ENCODE assay signal across 11 cellular contexts in the genomic region with DNA sequence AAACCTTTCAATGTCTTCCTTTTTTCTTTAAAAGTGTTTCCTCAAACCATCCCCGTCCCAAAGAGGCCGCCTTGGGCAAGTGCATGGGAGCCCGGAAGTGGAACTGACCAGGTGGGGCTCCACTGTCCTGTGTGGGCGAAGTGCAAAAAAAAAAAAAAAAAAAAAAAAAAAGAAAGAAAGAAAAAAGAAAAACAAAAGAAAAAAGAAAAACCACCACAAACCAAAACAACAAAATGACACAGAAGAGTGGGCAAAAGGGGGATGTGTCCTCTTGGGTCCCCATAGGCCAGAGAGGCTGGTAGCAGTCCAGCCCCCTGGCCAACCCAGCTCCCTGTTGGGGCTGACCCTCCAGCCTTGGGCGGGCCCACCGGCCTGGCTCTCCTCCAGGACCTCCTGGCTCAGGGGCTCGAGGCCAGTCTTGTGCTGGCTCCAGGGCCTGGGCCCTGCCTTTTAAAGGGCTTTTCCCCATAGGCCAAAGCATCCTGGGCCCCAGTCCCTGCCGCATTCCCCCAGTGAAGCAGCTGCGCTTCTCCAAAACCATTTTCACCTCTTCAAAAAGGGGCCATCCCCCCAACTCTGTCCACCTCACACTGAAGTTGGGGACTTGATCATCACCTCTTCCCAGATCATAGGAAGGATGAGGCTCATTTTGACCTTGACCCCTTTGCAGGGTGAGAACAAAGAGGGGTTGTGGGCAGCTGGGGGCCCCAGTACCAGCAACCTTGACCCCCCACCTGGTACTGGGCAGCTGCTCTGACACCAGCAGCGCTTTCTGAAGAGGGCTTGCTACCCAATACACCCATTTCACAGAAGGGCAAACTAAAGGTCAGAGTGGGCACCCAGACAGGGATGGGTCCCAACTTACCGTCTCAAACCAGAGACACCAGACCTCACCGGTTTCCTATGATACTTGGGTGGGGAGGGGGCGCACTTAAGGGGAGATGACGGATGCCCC. TPM values are rescaled to one million over a fixed set of nuclear protein-coding genes. Genes with fewer than 3 reads are reported as not detected.
A peak's percentile ranks its signal among the peaks of the same experiment; 100 is the strongest.
DNase-seq lines count a peak whose midpoint lies in the region; ATAC-seq, FAIRE-seq and TF ChIP-seq lines count a peak whose summit lies in the region.
"Had no signal": no experiment of that assay in that cellular context is flagged by ENCODE, and none has a peak within 500 bp of the region (broad histone marks: within the 10 kb centered on the region; RNA-seq: fewer than 3 reads in every experiment).

No MANE protein-coding gene starts in this region.

- no peak for TF ChIP-seq RAD21 in HepG2 (CRISPR knock-in tag; IDR thresholded peaks at IDR 0.05)

- H3K4me3 ChIP-seq in cardiac muscle cell (no peak overlapping the region), left ventricle myocardium inferior (no peak overlapping the region), HepG2 (replicated peaks in 1 of 3; ENCODE audit: insufficient read depth in 1 of 3, low read depth in 2 of 3, low read length in 3 of 3) (no peak overlapping the region), aorta (ENCODE audit: low read length in 2 of 2) (no peak overlapping the region)

- TF ChIP-seq EP300 in HepG2 (IDR thresholded peaks at IDR 0.05; ENCODE audit: low read depth in 2 of 2, low read length in 2 of 2) (no peak), HepG2 (CRISPR knock-in tag; IDR thresholded peaks at IDR 0.05; ENCODE audit: borderline replicate concordance) (no peak)

- no peaks in the 10 kb centered on the region for H3K4me1 Mint-ChIP-seq in activated B cell treated with CpG ODN at 0.5 μM for 24 hours

- H3K36me3 ChIP-seq in cardiac muscle cell (peaks cover 5% of the 10 kb centered on the region), left ventricle myocardium inferior (peaks cover 18% of the 10 kb centered on the region), HepG2 (replicated peaks in 1 of 2; ENCODE audit: control insufficient read depth in 1 of 2, insufficient read depth in 2 of 2, low read length in 2 of 2) (no peaks in the 10 kb centered on the region), aorta (ENCODE audit: control insufficient read depth in 1 of 2, insufficient read depth in 2 of 2, low read length in 1 of 2) (no peaks in the 10 kb centered on the region)

- no peak overlapping the region for H2AFZ ChIP-seq in HepG2 (ENCODE audit: low read length)

- 78% methylated on average over 13 of the region's 14 CpGs for WGBS in HepG2 (ENCODE audit: low lambda C conversion rate)
- WGBS in aorta, 2 donors = 33 to 35% methylated on average over 14 of the region's 14 CpGs

- POLR2A ChIA-PET in activated B cell treated with CpG ODN at 0.5 μM for 24 hours (lab: Charles Lee) (no interaction called here), HepG2 (lab: Yijun Ruan, JAX) (interaction anchor here (0.6 kb wide), 1 partner anchor 20 kb away, joined by 3 read pairs; no protein-coding TSS in a partner anchor)

- BruUV-seq in HepG2 (replicated peaks; lab: Mats Ljungman, UMichigan) = no TSS peak

- no peak overlapping the region for H3K9ac ChIP-seq in HepG2 (ENCODE audit: insufficient read depth, low read depth, low read length)

- ATAC-seq in activated B cell treated with CpG ODN at 0.5 μM for 24 hours (ENCODE audit: low read depth) (peak; percentile 34), HepG2 (no peak), aorta (ENCODE audit: low FRiP score) (peak; percentile 62)

- no peak for FAIRE-seq in HepG2 (lab: Jason Lieb, UNC)
- FAIRE-seq in GM12892 (lab: Jason Lieb, UNC) = no peak

- no peaks in the 10 kb centered on the region for H3K9me3 ChIP-seq in cardiac muscle cell (ENCODE audit: low read depth)
- no peaks in the 10 kb centered on the region for H3K9me3 ChIP-seq in left ventricle myocardium inferior (replicated peaks)
- no peaks in the 10 kb centered on the region for H3K9me3 ChIP-seq in HepG2 (ENCODE audit: low read length)
- H3K9me3 ChIP-seq in aorta (ENCODE audit: control insufficient read depth, low read length) = no peaks in the 10 kb centered on the region

- H3K4me2 ChIP-seq in HepG2 (ENCODE audit: low read depth, low read length) = no peak overlapping the region

- H4K20me1 ChIP-seq in HepG2 (ENCODE audit: insufficient read depth, low read length) = no peaks in the 10 kb centered on the region

- H3K27me3 ChIP-seq in cardiac muscle cell = no peaks in the 10 kb centered on the region
- H3K27me3 ChIP-seq in left ventricle myocardium inferior (ENCODE audit: low read depth) = no peaks in the 10 kb centered on the region
- H3K27me3 ChIP-seq in HepG2 (ENCODE audit: control insufficient read depth in 1 of 2, insufficient read depth in 2 of 2, low read length in 2 of 2) = no peaks in the 10 kb centered on the region
- H3K27me3 ChIP-seq in aorta (ENCODE audit: control insufficient read depth in 1 of 2, insufficient read depth in 2 of 2, low read length in 1 of 2) = no peaks in the 10 kb centered on the region

- TF ChIP-seq POLR2A in HepG2 (IDR thresholded peaks at IDR 0.05; ENCODE audit: insufficient read depth in 1 of 2, low read depth in 2 of 2, low read length in 2 of 2) = no peak
- no peak for TF ChIP-seq POLR2A in GM12892 (IDR thresholded peaks at IDR 0.05; ENCODE audit: low read depth, low read length)

- H3K27ac ChIP-seq in cardiac muscle cell (no peak overlapping the region), left ventricle myocardium inferior (replicated peaks) (no peak overlapping the region), HepG2 (ENCODE audit: extremely low read length, insufficient read depth, low read length) (no peak overlapping the region), aorta (ENCODE audit: low read depth in 1 of 2, low read length in 2 of 2) (peak overlapping the region in 1 of 2 donors; percentile 7)

- peaks cover 5% of the 10 kb centered on the region for H3K27me3 Mint-ChIP-seq in activated B cell treated with CpG ODN at 0.5 μM for 24 hours

- H3K4me3 Mint-ChIP-seq in activated B cell treated with CpG ODN at 0.5 μM for 24 hours = no peak overlapping the region
- H3K4me3 Mint-ChIP-seq: HFFc6 had no signal

- intact Hi-C loops in left ventricle myocardium inferior (cut with micrococcal nuclease) (no loop called here), activated B cell treated with CpG ODN at 0.5 μM for 24 hours (cut with micrococcal nuclease) (no loop called here), HepG2 (cut with micrococcal nuclease; ENCODE audit: unreplicated experiment) (no loop called here), aorta (cut with DNase I) (loop anchor here (5.0 kb wide), 2 partner anchors 95 to 120 kb away; a partner anchor contains a TSS)

- H3K4me1 ChIP-seq in cardiac muscle cell (ENCODE audit: low read depth) (no peaks in the 10 kb centered on the region), left ventricle myocardium inferior (peaks cover 62% of the 10 kb centered on the region), HepG2 (ENCODE audit: insufficient read depth, low read length) (peaks cover 54% of the 10 kb centered on the region), aorta (ENCODE audit: control insufficient read depth in 1 of 2, insufficient read depth in 2 of 2, low read length in 2 of 2) (peaks cover 0 to 3% of the 10 kb centered on the region in 2 donors)

- no peaks in the 10 kb centered on the region for H3K79me2 ChIP-seq in HepG2 (ENCODE audit: insufficient read depth, low read length)

- peaks cover 16% of the 10 kb centered on the region for H3K36me3 Mint-ChIP-seq in activated B cell treated with CpG ODN at 0.5 μM for 24 hours (ENCODE audit: low read depth)

- no peak for TF ChIP-seq CTCF in cardiac muscle cell (IDR thresholded peaks at IDR 0.05; ENCODE audit: low read depth, low read length)
- no peak for TF ChIP-seq CTCF in left ventricle myocardium inferior (IDR thresholded peaks at IDR 0.05; ENCODE audit: borderline replicate concordance)
- TF ChIP-seq CTCF in activated B cell treated with CpG ODN at 0.5 μM for 24 hours (IDR thresholded peaks at IDR 0.05) = no peak
- TF ChIP-seq CTCF in HepG2 (CRISPR knock-in tag; IDR thresholded peaks at IDR 0.05) = no peak
- no peak for TF ChIP-seq CTCF in GM13976 (IDR thresholded peaks at IDR 0.05; ENCODE audit: borderline replicate concordance, control extremely low read depth, extremely low read depth, insufficient read depth, missing control alignments)

- DNase-seq in cardiac muscle cell (ENCODE audit: low read depth in 1 of 2, low spot score in 1 of 2) = peak; percentile 40 to 69
- DNase-seq in left ventricle myocardium inferior = no peak
- DNase-seq in activated B cell treated with CpG ODN at 0.5 μM for 24 hours = no peak
- DNase-seq in HepG2 (ENCODE audit: low spot score) = no peak
- peak; percentile 83 to 90 for DNase-seq in aorta
- DNase-seq in GM13976 (ENCODE audit: low spot score) = no peak
- DNase-seq in SHP77 treated with DMSO at 0.1 percent for 48 hours (lab: John Stamatoyannopoulos, UW) = no peak
- DNase-seq in GM12892 (ENCODE audit: insufficient read length) = no peak
- DNase-seq: activated T-cell treated with anti-CD3 and anti-CD28 coated beads, Interleukin-2, amount 50 U/mL, for 1 hour; HFFc6; T-helper 1 cell had no signal

- CTCF ChIA-PET in activated B cell treated with CpG ODN at 0.5 μM for 24 hours (lab: Charles Lee) = interaction anchor here (1.6 kb wide), 1 partner anchor 8 kb away, joined by 7 read pairs; no protein-coding TSS in a partner anchor
- CTCF ChIA-PET in HepG2 (lab: Yijun Ruan, JAX; ENCODE audit: low intra/inter-chr PET ratio, low total read pairs) = interaction anchor here (1.1 kb wide), 1 partner anchor 94 kb away, joined by 3 read pairs; no protein-coding TSS in a partner anchor

- H3K9me3 Mint-ChIP-seq in activated B cell treated with CpG ODN at 0.5 μM for 24 hours = no peaks in the 10 kb centered on the region
- H3K9me3 Mint-ChIP-seq: HFFc6 had no signal

- in situ Hi-C loops in HepG2 (cut with HindIII; ENCODE audit: extremely low pct_ligation_motif_present, low pct_unique_long_range_greater_than_20kb) (no loop called here), GM13976 (cut with MboI; ENCODE audit: low sequenced_read_pairs, unreplicated experiment) (no loop called here)

- H3K27ac Mint-ChIP-seq in activated B cell treated with CpG ODN at 0.5 μM for 24 hours = no peak overlapping the region
- H3K27ac Mint-ChIP-seq: HFFc6 had no signal

RNA-seq across cellular contexts. Expression of a gene that starts 9.4 kb away (rescaled TPM):
- 62.5 and 89.9 TPM in 2 replicates for total RNA-seq in cardiac muscle cell
- 40.9 and 46.8 TPM in 2 replicates for polyA plus RNA-seq in cardiac muscle cell
- 32.9 TPM for total RNA-seq in left ventricle myocardium inferior
- total RNA-seq in activated B cell treated with CpG ODN at 0.5 μM for 24 hours = 65.6 and 71.8 TPM in 2 replicates
- 4.7 and 6.5 TPM in 2 replicates for total RNA-seq in HepG2 (2016; rRNA removed; fragmentation: Illumina TruSeq; extraction: Trizol)
- 0.51 and 0.79 TPM in 2 replicates for total RNA-seq in HepG2 (2016; cell fraction: cytosol; rRNA removed; fragmentation: Illumina TruSeq; extraction: Trizol; ENCODE audit: low read depth)
- total RNA-seq in HepG2 (2016; cell fraction: insoluble cytoplasmic fraction; rRNA removed; fragmentation: Illumina TruSeq; extraction: Trizol) = 4.0 and 6.6 TPM in 2 replicates
- 2.0 TPM in 2 replicates for total RNA-seq in HepG2 (2016; cell fraction: membrane; rRNA removed; fragmentation: Illumina TruSeq; extraction: Trizol)
- total RNA-seq in HepG2 (2016; cell fraction: nucleus; rRNA removed; fragmentation: Illumina TruSeq; extraction: Trizol) = 7.6 and 8.9 TPM in 2 replicates
- polyA plus RNA-seq in HepG2 (2011; rRNA removed) = 1.7 and 2.6 TPM in 2 replicates
- polyA plus RNA-seq in HepG2 (2011; cell fraction: cytosol; rRNA removed) = 1.2 and 1.3 TPM in 2 replicates
- polyA plus RNA-seq in HepG2 (2011; cell fraction: nucleus; rRNA removed) = 13.0 and 15.1 TPM in 2 replicates
- polyA plus RNA-seq in HepG2 (2012) = 4.0 and 5.0 TPM in 2 replicates
- polyA plus RNA-seq in HepG2 (2016; cell fraction: cytosol; fragmentation: Illumina TruSeq; extraction: Trizol; ENCODE audit: low read depth) = 0.35 and 0.47 TPM in 2 replicates
- polyA plus RNA-seq in HepG2 (2016; cell fraction: insoluble cytoplasmic fraction; fragmentation: Illumina TruSeq; extraction: Trizol; ENCODE audit: low read depth) = 3.9 and 4.7 TPM in 2 replicates
- 0.98 and 1.0 TPM in 2 replicates for polyA plus RNA-seq in HepG2 (2016; cell fraction: membrane; fragmentation: Illumina TruSeq; extraction: Trizol; ENCODE audit: low read depth)
- 13.0 and 13.1 TPM in 2 replicates for polyA plus RNA-seq in HepG2 (2016; cell fraction: nucleus; fragmentation: Illumina TruSeq; extraction: Trizol; ENCODE audit: insufficient read depth, low read depth)
- 8.8 and 30.1 TPM in 2 replicates for polyA minus RNA-seq in HepG2 (2011; rRNA and poly(A)+ RNA removed; ENCODE audit: low replicate concordance)
- polyA minus RNA-seq in HepG2 (2011; cell fraction: cytosol; rRNA and poly(A)+ RNA removed) = 5.5 and 5.9 TPM in 2 replicates
- polyA minus RNA-seq in HepG2 (2011; cell fraction: nucleus; rRNA and poly(A)+ RNA removed) = 9.9 and 16.2 TPM in 2 replicates
- 100 to 1,000 TPM in 1 of 2 donors, 10 to 100 TPM in 1; 97.2 to 104 TPM for total RNA-seq in aorta
- 10 to 100 TPM; 17.5 to 38.9 TPM for polyA plus RNA-seq in aorta
- 17.7 TPM for polyA plus RNA-seq in GM12892 (2012; ENCODE audit: missing spikeins)

RNA-seq across cellular contexts. Expression of a gene that starts 18.8 kb away (rescaled TPM):
- total RNA-seq in cardiac muscle cell = 15.1 and 16.7 TPM in 2 replicates
- 4.0 and 4.2 TPM in 2 replicates for polyA plus RNA-seq in cardiac muscle cell
- 23.3 TPM for total RNA-seq in left ventricle myocardium inferior
- 0.07 and 0.13 TPM in 2 replicates for total RNA-seq in activated B cell treated with CpG ODN at 0.5 μM for 24 hours
- total RNA-seq in HepG2 (2016; rRNA removed; fragmentation: Illumina TruSeq; extraction: Trizol) = 2.5 and 2.6 TPM in 2 replicates
- 0.44 and 0.51 TPM in 2 replicates for total RNA-seq in HepG2 (2016; cell fraction: cytosol; rRNA removed; fragmentation: Illumina TruSeq; extraction: Trizol; ENCODE audit: low read depth)
- total RNA-seq in HepG2 (2016; cell fraction: insoluble cytoplasmic fraction; rRNA removed; fragmentation: Illumina TruSeq; extraction: Trizol) = 2.1 and 2.5 TPM in 2 replicates
- 2.4 TPM in 2 replicates for total RNA-seq in HepG2 (2016; cell fraction: membrane; rRNA removed; fragmentation: Illumina TruSeq; extraction: Trizol)
- 5.7 and 7.1 TPM in 2 replicates for total RNA-seq in HepG2 (2016; cell fraction: nucleus; rRNA removed; fragmentation: Illumina TruSeq; extraction: Trizol)
- 4.8 and 6.7 TPM in 2 replicates for polyA plus RNA-seq in HepG2 (2011; rRNA removed)
- polyA plus RNA-seq in HepG2 (2011; cell fraction: cytosol; rRNA removed) = 4.4 and 4.7 TPM in 2 replicates
- polyA plus RNA-seq in HepG2 (2011; cell fraction: nucleus; rRNA removed) = 7.5 and 8.6 TPM in 2 replicates
- polyA plus RNA-seq in HepG2 (2012) = 13.2 and 13.3 TPM in 2 replicates
- polyA plus RNA-seq in HepG2 (2016; cell fraction: cytosol; fragmentation: Illumina TruSeq; extraction: Trizol; ENCODE audit: low read depth) = 0.61 and 0.71 TPM in 2 replicates
- polyA plus RNA-seq in HepG2 (2016; cell fraction: insoluble cytoplasmic fraction; fragmentation: Illumina TruSeq; extraction: Trizol; ENCODE audit: low read depth) = 3.2 and 4.5 TPM in 2 replicates
- 1.6 and 1.8 TPM in 2 replicates for polyA plus RNA-seq in HepG2 (2016; cell fraction: membrane; fragmentation: Illumina TruSeq; extraction: Trizol; ENCODE audit: low read depth)
- 13.4 and 14.4 TPM in 2 replicates for polyA plus RNA-seq in HepG2 (2016; cell fraction: nucleus; fragmentation: Illumina TruSeq; extraction: Trizol; ENCODE audit: insufficient read depth, low read depth)
- 2.5 and 11.6 TPM in 2 replicates for polyA minus RNA-seq in HepG2 (2011; rRNA and poly(A)+ RNA removed; ENCODE audit: low replicate concordance)
- 6.9 and 7.3 TPM in 2 replicates for polyA minus RNA-seq in HepG2 (2011; cell fraction: cytosol; rRNA and poly(A)+ RNA removed)
- polyA minus RNA-seq in HepG2 (2011; cell fraction: nucleus; rRNA and poly(A)+ RNA removed) = 2.4 and 3.4 TPM in 2 replicates
- total RNA-seq in aorta = 10 to 100 TPM; 16.5 to 21.9 TPM
- polyA plus RNA-seq in aorta = 10 to 100 TPM in 1 of 2 donors, 1 to 10 TPM in 1; 6.1 to 11.3 TPM
- 0.08 TPM for polyA plus RNA-seq in GM12892 (2012; ENCODE audit: missing spikeins)

Comparison
In these comparisons a context has a peak if more than half of its experiments do, and no peak if none do; other contexts are left out.
1. DNase-seq: peak in cardiac muscle cell (2 of 2) and aorta (2 of 2); none in left ventricle myocardium inferior (single experiment), activated B cell treated with CpG ODN at 0.5 μM for 24 hours (single experiment), HepG2 (single experiment), GM13976 (single experiment), SHP77 treated with DMSO at 0.1 percent for 48 hours (single experiment) and GM12892 (single experiment).
2. intact Hi-C loops: an anchor here in aorta (5.0 kb wide); none called in left ventricle myocardium inferior, activated B cell treated with CpG ODN at 0.5 μM for 24 hours and HepG2.